Comparison of ENCODE assay signal across 8 cellular contexts in the genomic region with DNA sequence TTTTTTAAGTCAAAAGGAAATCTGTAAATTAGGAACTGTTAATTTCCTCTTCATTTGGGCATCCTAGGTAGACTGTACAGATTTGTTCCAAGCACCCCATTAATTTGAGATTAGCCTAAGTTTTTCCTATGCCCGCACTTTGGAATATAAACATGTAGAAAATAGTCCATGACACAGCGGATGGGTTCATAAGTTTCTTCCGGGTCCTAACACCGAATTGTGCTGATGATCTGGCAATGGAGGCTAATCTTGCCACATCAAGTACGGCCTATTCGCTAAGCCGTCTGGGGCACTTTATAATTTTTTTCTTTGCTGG. TPM values are rescaled to one million over a fixed set of nuclear protein-coding genes. Genes with fewer than 3 reads are reported as not detected.
DNase-seq lines count a peak whose midpoint lies in the region; ATAC-seq and TF ChIP-seq lines count a peak whose summit lies in the region.

No MANE protein-coding gene starts in this region.

- peaks cover 12% of the 10 kb centered on the region for H3K4me1 Mint-ChIP-seq in nephron

- intact Hi-C loops in dorsolateral prefrontal cortex (cut with DNase I) = loop anchor here (2.0 to 10.0 kb wide), 3 partner anchors 72 to 439 kb away; partner anchors contain the start of genes CXorf38 (in 1 of the 2) and MED14 (in 1 of the 2)

- H3K4me3 Mint-ChIP-seq in nephron = peak overlapping the region; percentile 88 to 93 (median 89)

- TF ChIP-seq RAD21 in Ishikawa (IDR thresholded peaks at IDR 0.05; ENCODE audit: low read depth) = no peak

- H3K36me3 Mint-ChIP-seq in nephron (ENCODE audit: low read depth) = peaks cover 6% of the 10 kb centered on the region

- H3K9me3 Mint-ChIP-seq in nephron = peaks cover 5% of the 10 kb centered on the region

- peak overlapping the region; percentile 94 to 100 (median 98) for H3K27ac Mint-ChIP-seq in nephron

- TF ChIP-seq CTCF in dorsolateral prefrontal cortex (IDR thresholded peaks at IDR 0.05 in 54 of 56, conservative IDR thresholded peaks at IDR 0.05 in 2 of 56; ENCODE audit: low read depth in 1 of 56, partially characterized antibody in 56 of 56) = no peak
- TF ChIP-seq CTCF in nephron (IDR thresholded peaks at IDR 0.05; ENCODE audit: unreplicated experiment in 3 of 3) = no peak

- H3K27me3 Mint-ChIP-seq in nephron (ENCODE audit: low read depth) = no peaks in the 10 kb centered on the region

- peaks cover 0 to 8% (median 0%) of the 10 kb centered on the region in 45 donors for H3K27me3 ChIP-seq in dorsolateral prefrontal cortex

- DNase-seq in dorsolateral prefrontal cortex = no peak
- DNase-seq in NCI-H1048 (lab: John Stamatoyannopoulos, UW) = no peak
- DNase-seq in central memory CD4-positive, alpha-beta T cell = no peak
- DNase-seq in NCI-H146 treated with DMSO at 0.1 percent for 48 hours (lab: John Stamatoyannopoulos, UW; ENCODE audit: unreplicated experiment) = no peak

- ATAC-seq in GM19035 (IDR thresholded peaks at IDR 0.05; ENCODE audit: unreplicated experiment) (peak; percentile 0), HG02588 (IDR thresholded peaks at IDR 0.05; ENCODE audit: unreplicated experiment) (no peak)

- no peak for TF ChIP-seq EP300 in Ishikawa (IDR thresholded peaks at IDR 0.05; ENCODE audit: borderline replicate concordance)

- peak overlapping the region; percentile 55 to 99 (median 98) for H3K27ac ChIP-seq in dorsolateral prefrontal cortex

- peak overlapping the region; percentile 45 to 99 (median 93) for H3K4me3 ChIP-seq in dorsolateral prefrontal cortex

TF ChIP-seq in Ishikawa, 13 proteins besides CTCF, POLR2A, EP300 and RAD21:
- no peak for TF ChIP-seq NFIC (IDR thresholded peaks at IDR 0.05)
- TF ChIP-seq, protein P1, sequence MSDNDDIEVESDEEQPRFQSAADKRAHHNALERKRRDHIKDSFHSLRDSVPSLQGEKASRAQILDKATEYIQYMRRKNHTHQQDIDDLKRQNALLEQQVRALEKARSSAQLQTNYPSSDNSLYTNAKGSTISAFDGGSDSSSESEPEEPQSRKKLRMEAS (IDR thresholded peaks at IDR 0.05) = no peak
- no peak for TF ChIP-seq TAF1 (IDR thresholded peaks at IDR 0.05; ENCODE audit: low read depth)
- peak; percentile 29; the same call in 1 of the 2 replicates for TF ChIP-seq CREB1 (IDR thresholded peaks at IDR 0.05; ENCODE audit: low read depth)
- no peak for TF ChIP-seq TCF12 (IDR thresholded peaks at IDR 0.05; ENCODE audit: low read depth)
- no peak for TF ChIP-seq ZBTB7A (IDR thresholded peaks at IDR 0.05; ENCODE audit: low read depth)
TF ChIP-seq in Ishikawa: peak in this region for 1.

RNA-seq across cellular contexts. Expression of gene USP9X, which starts 1.2 kb away (rescaled TPM):
- total RNA-seq in dorsolateral prefrontal cortex = 100 to 1,000 TPM in 38 of 120 experiments, 10 to 100 TPM in 82; 72.1 to 120 (median 95.5) TPM
